8 cellular contexts compared by ENCODE assay signal in the genomic region with DNA sequence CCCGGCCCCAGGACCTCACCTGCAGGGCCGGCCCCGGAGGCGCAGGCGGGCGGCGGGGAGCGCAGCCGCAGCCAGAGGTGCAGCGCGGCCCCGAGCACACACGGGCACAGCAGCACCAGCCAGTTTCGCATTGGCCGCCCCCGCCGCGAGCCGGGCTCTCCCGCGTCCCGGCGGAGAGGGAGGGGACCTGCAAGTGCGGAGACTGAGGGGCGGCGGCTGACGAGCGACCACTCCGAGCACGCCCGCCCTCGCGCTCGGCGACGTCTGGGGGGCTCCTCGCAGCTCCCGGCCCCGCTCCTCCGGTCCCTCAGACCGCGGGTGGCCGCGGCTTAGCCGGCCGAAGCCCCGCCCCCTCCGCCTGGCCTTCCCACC. TPM values are rescaled to one million over a fixed set of nuclear protein-coding genes. Genes with fewer than 3 reads are reported as not detected.
DNase-seq lines count a peak whose midpoint lies in the region; ATAC-seq and TF ChIP-seq lines count a peak whose summit lies in the region.

A gene (minus strand): TSS at position 331 of the 372 bp plus-strand sequence. CDS start 200 bp downstream, at position 131.

- TF ChIP-seq CTCF in NB4 (IDR thresholded peaks at IDR 0.05; ENCODE audit: low read depth, low read length), result no peak

- peak; percentile 77 for TF ChIP-seq POLR2A in NB4 (IDR thresholded peaks at IDR 0.05; ENCODE audit: extremely low read depth, insufficient read length)

- no peaks in the 10 kb centered on the region for H3K9me3 ChIP-seq in duodenal mucosa (ENCODE audit: control insufficient read depth in 1 of 2, low read length in 2 of 2)
- no peaks in the 10 kb centered on the region for H3K9me3 ChIP-seq in mucosa of rectum (ENCODE audit: control insufficient read depth in 2 of 2, low read length in 2 of 2)

- H3K4me3 ChIP-seq in H7 (ENCODE audit: insufficient read depth, low read depth, low read length) (peak within 1 kb of the TSS; percentile 94), NB4 (ENCODE audit: low read depth, low read length) (peak within 1 kb of the TSS; percentile 93), duodenal mucosa (ENCODE audit: low read depth in 1 of 2, low read length in 2 of 2) (peak within 1 kb of the TSS; percentile 79 to 96), mucosa of rectum (ENCODE audit: low read length in 2 of 2) (peak within 1 kb of the TSS; percentile 86 to 90)

- H3K36me3 ChIP-seq in H7 (replicated peaks; ENCODE audit: control insufficient read depth, insufficient read depth, low read length), result no peaks in the 10 kb centered on the region
- no peaks in the 10 kb centered on the region for H3K36me3 ChIP-seq in duodenal mucosa (ENCODE audit: control insufficient read depth in 1 of 2, insufficient read depth in 2 of 2, low read length in 2 of 2)
- H3K36me3 ChIP-seq in mucosa of rectum (ENCODE audit: control insufficient read depth in 2 of 2, insufficient read depth in 2 of 2, low read length in 2 of 2), result no peaks in the 10 kb centered on the region

- H3K27ac ChIP-seq in duodenal mucosa (ENCODE audit: low read depth, low read length) (peak within 1 kb of the TSS; percentile 97), mucosa of rectum (ENCODE audit: low read depth in 2 of 2, low read length in 2 of 2) (peak within 1 kb of the TSS; percentile 92 to 99)

- H3K4me1 ChIP-seq in duodenal mucosa (ENCODE audit: control insufficient read depth in 1 of 2, insufficient read depth in 2 of 2, low read length in 2 of 2), result peaks cover 9 to 19% of the 10 kb centered on the region in 2 donors
- H3K4me1 ChIP-seq in mucosa of rectum (ENCODE audit: control insufficient read depth in 2 of 2, insufficient read depth in 2 of 2, low read length in 2 of 2), result peaks cover 3 to 12% of the 10 kb centered on the region in 2 donors

- H3K27me3 ChIP-seq in H7 (ENCODE audit: control insufficient read depth, insufficient read depth, low read length) (no peaks in the 10 kb centered on the region), duodenal mucosa (ENCODE audit: control insufficient read depth in 1 of 2, insufficient read depth in 2 of 2, low read length in 2 of 2) (no peaks in the 10 kb centered on the region), mucosa of rectum (ENCODE audit: control insufficient read depth in 2 of 2, insufficient read depth in 2 of 2, low read length in 2 of 2) (no peaks in the 10 kb centered on the region)

- DNase-seq in H7 (no peak), NB4 (ENCODE audit: low read depth) (no peak), NCI-H2171 treated with DMSO at 0.1 percent for 48 hours (lab: John Stamatoyannopoulos, UW) (no peak), NCI-H748 treated with DMSO at 0.1 percent for 48 hours (lab: John Stamatoyannopoulos, UW) (no peak), NCI-H2196 (lab: John Stamatoyannopoulos, UW; ENCODE audit: unreplicated experiment) (no peak)

- peak within 1 kb of the TSS; percentile 81 to 94 for H3K9ac ChIP-seq in duodenal mucosa (ENCODE audit: low read depth in 1 of 2, low read length in 2 of 2)
- peak within 1 kb of the TSS; percentile 84 to 90 for H3K9ac ChIP-seq in mucosa of rectum (ENCODE audit: low read depth in 1 of 2, low read length in 2 of 2)

- peak; percentile 55 for ATAC-seq in GM18511 (IDR thresholded peaks at IDR 0.05; ENCODE audit: unreplicated experiment)

RNA-seq across cellular contexts. Expression of the gene that starts here (rescaled TPM):
- total RNA-seq in H7 (2014; rRNA removed; shearing (Covaris generic)), result 38.2 and 39.5 TPM in 2 replicates
